In genomic region chr5:92371171-92371888, GRCh38 we compare ENCODE assay signal across 17 cellular contexts.
DNase-seq lines count a peak whose midpoint lies in the region; ATAC-seq, FAIRE-seq and TF ChIP-seq lines count a peak whose summit lies in the region.
"Had no signal": no experiment of that assay in that cellular context is flagged by ENCODE, and none has a peak within 500 bp of the region (broad histone marks: within the 10 kb centered on the region; RNA-seq: fewer than 3 reads in every experiment).

No MANE protein-coding gene starts in this region.

- no peak overlapping the region for H3K4me2 ChIP-seq in smooth muscle cell
- H3K4me2 ChIP-seq: KMS-11 had no signal

- FAIRE-seq in H54 (lab: Jason Lieb, UNC): peak; percentile 60
- FAIRE-seq: GM12878 had no signal

- POLR2A ChIA-PET in WTC11 (lab: Charles Lee): no interaction called here

- no peaks in the 10 kb centered on the region for H4K20me1 ChIP-seq in smooth muscle cell (ENCODE audit: low read depth)

- H3K27me3 ChIP-seq in ACC112 (ENCODE audit: insufficient read depth, low read length): no peaks in the 10 kb centered on the region
- no peaks in the 10 kb centered on the region for H3K27me3 ChIP-seq in smooth muscle cell (ENCODE audit: low read depth)

- H3K79me2 ChIP-seq in ACC112 (ENCODE audit: control insufficient read depth, insufficient read depth, low read length, unreplicated experiment): no peaks in the 10 kb centered on the region
- H3K79me2 ChIP-seq in smooth muscle cell (ENCODE audit: low read depth): no peaks in the 10 kb centered on the region

- no peaks in the 10 kb centered on the region for H3K36me3 Mint-ChIP-seq in WTC11
- H3K36me3 Mint-ChIP-seq: CD4-positive, CD25-positive, alpha-beta regulatory T cell had no signal

- no peak for TF ChIP-seq POLR2A in H54 (IDR thresholded peaks at IDR 0.05; ENCODE audit: low read depth, low read length)

- H3K4me1 Mint-ChIP-seq in WTC11: peaks cover 11% of the 10 kb centered on the region
- H3K4me1 Mint-ChIP-seq: CD4-positive, CD25-positive, alpha-beta regulatory T cell had no signal

- H3K4me3 Mint-ChIP-seq in WTC11: no peak overlapping the region
- H3K4me3 Mint-ChIP-seq: CD4-positive, CD25-positive, alpha-beta regulatory T cell; HFFc6 had no signal

- in situ Hi-C loops in G401 (cut with HindIII; ENCODE audit: low sequenced_read_pairs): no loop called here

- no peaks in the 10 kb centered on the region for H3F3A ChIP-seq in smooth muscle cell (ENCODE audit: low read depth)

- H3K36me3 ChIP-seq in ACC112 (ENCODE audit: insufficient read depth, low read length) (no peaks in the 10 kb centered on the region), smooth muscle cell (ENCODE audit: low read depth) (no peaks in the 10 kb centered on the region)

- H3K9me3 Mint-ChIP-seq in WTC11: peaks cover 12% of the 10 kb centered on the region; the same call in 1 of the 2 replicates
- H3K9me3 Mint-ChIP-seq: HFFc6 had no signal

- DNase-seq in H54 (ENCODE audit: insufficient read length, low spot score) (no peak), WTC11 (ENCODE audit: low spot score) (no peak), kidney tubule cell (ENCODE audit: low spot score) (peak; percentile 13), G401 (ENCODE audit: low spot score) (no peak), NCI-H526 treated with DMSO at 0.1 percent for 48 hours (lab: John Stamatoyannopoulos, UW) (no peak), smooth muscle cell (lab: John Stamatoyannopoulos, UW; ENCODE audit: unreplicated experiment) (no peak)
- DNase-seq: CD4-positive, CD25-positive, alpha-beta regulatory T cell; DMS79; GDM1; HFFc6; NCI-H187 treated with DMSO at 0.1 percent for 48 hours; NCI-H69; OCI-M1 had no signal

- H3K9ac ChIP-seq in smooth muscle cell (ENCODE audit: low read depth): no peak overlapping the region
- H3K9ac ChIP-seq: KMS-11 had no signal

- WGBS in smooth muscle cell (ENCODE audit: low lambda C conversion rate): 83% methylated on average over 3 of the region's 3 CpGs

- no peaks in the 10 kb centered on the region for H3K27me3 Mint-ChIP-seq in WTC11 (ENCODE audit: low read depth)
- H3K27me3 Mint-ChIP-seq: CD4-positive, CD25-positive, alpha-beta regulatory T cell had no signal

- no peaks in the 10 kb centered on the region for H3K9me3 ChIP-seq in smooth muscle cell (replicated peaks; ENCODE audit: low read depth)

- H2AFZ ChIP-seq in ACC112 (ENCODE audit: low read length, unreplicated experiment) (peak overlapping the region; percentile 48), smooth muscle cell (ENCODE audit: low read depth) (no peak overlapping the region)

- peak; percentile 64 for ATAC-seq in WTC11
- ATAC-seq in GM21723 (IDR thresholded peaks at IDR 0.05; ENCODE audit: unreplicated experiment): no peak
- ATAC-seq: GM12878 had no signal

- H3K27ac Mint-ChIP-seq in WTC11: no peak overlapping the region; the same call in 1 of the 2 replicates
- H3K27ac Mint-ChIP-seq: CD4-positive, CD25-positive, alpha-beta regulatory T cell; HFFc6 had no signal

- TF ChIP-seq CTCF in WTC11 (IDR thresholded peaks at IDR 0.05) (no peak), smooth muscle cell (IDR thresholded peaks at IDR 0.05; ENCODE audit: borderline replicate concordance, insufficient read depth, poor library complexity, severe bottlenecking) (no peak)

- no peak overlapping the region for H3K27ac ChIP-seq in ACC112 (ENCODE audit: low read depth, low read length)
- H3K27ac ChIP-seq in smooth muscle cell (ENCODE audit: low read depth): no peak overlapping the region
- H3K27ac ChIP-seq: KMS-11 had no signal

- H3K4me3 ChIP-seq in ACC112 (ENCODE audit: low read depth, low read length) (no peak overlapping the region), smooth muscle cell (no peak overlapping the region)
- H3K4me3 ChIP-seq: GM12878 had no signal

- H3K4me1 ChIP-seq in ACC112 (ENCODE audit: control insufficient read depth, insufficient read depth, low read length, unreplicated experiment) (peaks cover 14% of the 10 kb centered on the region), smooth muscle cell (ENCODE audit: low read depth) (no peaks in the 10 kb centered on the region)

- CTCF ChIA-PET in WTC11 (lab: Charles Lee): no interaction called here

TF ChIP-seq in WTC11, 78 proteins besides CTCF, POLR2A, EP300 and RAD21:
- no peak for TF ChIP-seq SMAD4 (CRISPR knock-in tag; IDR thresholded peaks at IDR 0.05)
- TF ChIP-seq MYBL2 (CRISPR knock-in tag; IDR thresholded peaks at IDR 0.05): no peak
- TF ChIP-seq CBFB (CRISPR knock-in tag; IDR thresholded peaks at IDR 0.05; ENCODE audit: low read depth): no peak
- no peak for TF ChIP-seq ZBTB21 (CRISPR knock-in tag; IDR thresholded peaks at IDR 0.05; ENCODE audit: borderline replicate concordance)
- TF ChIP-seq STAT6 (CRISPR knock-in tag; conservative IDR thresholded peaks at IDR 0.05; ENCODE audit: low read depth): no peak
- TF ChIP-seq PRRX2 (CRISPR knock-in tag; IDR thresholded peaks at IDR 0.05): no peak
